Comparison of ENCODE assay signal across 1 cellular context in genomic region chr19:10402441-10403038, GRCh38.
TF ChIP-seq lines count a peak whose summit lies in the region.

No MANE protein-coding gene starts in this region.

TF ChIP-seq in HEK293, 187 proteins besides CTCF, POLR2A, EP300 and RAD21 (continued from another document and continues in another):
- TF ChIP-seq PRDM10 (tag by site-specific recombination; IDR thresholded peaks at IDR 0.05), result peak; percentile 85
- TF ChIP-seq ZNF768 (tag by site-specific recombination; IDR thresholded peaks at IDR 0.05), result no peak
- TF ChIP-seq ZBTB44 (tag by site-specific recombination; IDR thresholded peaks at IDR 0.05), result no peak
- no peak for TF ChIP-seq ELK4 (IDR thresholded peaks at IDR 0.05; ENCODE audit: borderline replicate concordance, low read depth, low read length)
- TF ChIP-seq ZNF629 (tag by site-specific recombination; IDR thresholded peaks at IDR 0.05), result no peak
- TF ChIP-seq ZNF510 (tag by site-specific recombination; IDR thresholded peaks at IDR 0.05; ENCODE audit: insufficient replicate concordance), result no peak
- no peak; the same call in 1 of the 2 replicates for TF ChIP-seq KLF10 (tag by site-specific recombination; IDR thresholded peaks at IDR 0.05)
- no peak for TF ChIP-seq ZNF555 (tag by site-specific recombination; conservative IDR thresholded peaks at IDR 0.05)
- TF ChIP-seq HOXC10 (CRISPR knock-in tag; IDR thresholded peaks at IDR 0.05), result no peak
- no peak for TF ChIP-seq ZNF626 (tag by site-specific recombination; IDR thresholded peaks at IDR 0.05)
- TF ChIP-seq ZNF121 (tag by site-specific recombination; IDR thresholded peaks at IDR 0.05), result no peak
- TF ChIP-seq ZNF148 (tag by site-specific recombination; IDR thresholded peaks at IDR 0.05; ENCODE audit: borderline replicate concordance), result no peak
- TF ChIP-seq ZNF776 (tag by site-specific recombination; IDR thresholded peaks at IDR 0.05; ENCODE audit: borderline replicate concordance), result no peak
- peak; percentile 81 for TF ChIP-seq SP2 (tag by site-specific recombination; IDR thresholded peaks at IDR 0.05)
- no peak for TF ChIP-seq ZNF335 (tag by site-specific recombination; conservative IDR thresholded peaks at IDR 0.05)
- TF ChIP-seq ZNF398 (tag by site-specific recombination; IDR thresholded peaks at IDR 0.05), result 0 out of 2 replicates have a peak, but pooled peaks have one; percentile 6
- TF ChIP-seq ZNF211 (tag by site-specific recombination; IDR thresholded peaks at IDR 0.05; ENCODE audit: low read depth), result no peak
- TF ChIP-seq ZNF654 (tag by site-specific recombination; IDR thresholded peaks at IDR 0.05; ENCODE audit: low read depth), result no peak
- TF ChIP-seq ZBTB6 (tag by site-specific recombination; IDR thresholded peaks at IDR 0.05), result no peak
- no peak for TF ChIP-seq ZFP3 (tag by site-specific recombination; IDR thresholded peaks at IDR 0.05; ENCODE audit: low read depth)
- no peak for TF ChIP-seq ZNF354C (tag by site-specific recombination; IDR thresholded peaks at IDR 0.05; ENCODE audit: borderline replicate concordance, low read depth)
- TF ChIP-seq YY2 (tag by site-specific recombination; IDR thresholded peaks at IDR 0.05), result no peak
- no peak for TF ChIP-seq ZNF19 (tag by site-specific recombination; IDR thresholded peaks at IDR 0.05; ENCODE audit: low read depth)
- TF ChIP-seq ZNF416 (tag by site-specific recombination; IDR thresholded peaks at IDR 0.05), result no peak
- no peak for TF ChIP-seq FEZF1 (tag by site-specific recombination; IDR thresholded peaks at IDR 0.05)
- no peak for TF ChIP-seq ZNF266 (tag by site-specific recombination; IDR thresholded peaks at IDR 0.05; ENCODE audit: low read depth)
- TF ChIP-seq SALL2 (tag by site-specific recombination; IDR thresholded peaks at IDR 0.05; ENCODE audit: borderline replicate concordance), result no peak
- TF ChIP-seq GLI2 (tag by site-specific recombination; IDR thresholded peaks at IDR 0.05; ENCODE audit: borderline replicate concordance, low read depth), result no peak
- TF ChIP-seq ZNF146 (tag by site-specific recombination; IDR thresholded peaks at IDR 0.05), result no peak
- TF ChIP-seq ZNF670 (tag by site-specific recombination; IDR thresholded peaks at IDR 0.05; ENCODE audit: low read depth), result no peak
- no peak for TF ChIP-seq GLI4 (tag by site-specific recombination; IDR thresholded peaks at IDR 0.05)
- no peak for TF ChIP-seq ZNF324 (tag by site-specific recombination; IDR thresholded peaks at IDR 0.05)
- TF ChIP-seq ZSCAN30 (tag by site-specific recombination; IDR thresholded peaks at IDR 0.05), result no peak
- peak; percentile 39; the same call in 1 of the 2 replicates for TF ChIP-seq ZBTB17 (tag by site-specific recombination; IDR thresholded peaks at IDR 0.05)
- TF ChIP-seq ZNF248 (tag by site-specific recombination; IDR thresholded peaks at IDR 0.05), result no peak
- TF ChIP-seq ZNF133 (tag by site-specific recombination; IDR thresholded peaks at IDR 0.05), result no peak
- TF ChIP-seq REST (tag by site-specific recombination; IDR thresholded peaks at IDR 0.05), result no peak
- no peak for TF ChIP-seq ZNF645 (tag by site-specific recombination; IDR thresholded peaks at IDR 0.05)
- TF ChIP-seq ZNF223 (tag by site-specific recombination; IDR thresholded peaks at IDR 0.05), result no peak
- TF ChIP-seq ZNF664 (tag by site-specific recombination; IDR thresholded peaks at IDR 0.05), result no peak
- no peak for TF ChIP-seq KLF7 (tag by site-specific recombination; IDR thresholded peaks at IDR 0.05; ENCODE audit: borderline replicate concordance)
- no peak for TF ChIP-seq ZNF777 (tag by site-specific recombination; IDR thresholded peaks at IDR 0.05; ENCODE audit: borderline replicate concordance)
- no peak for TF ChIP-seq ZNF221 (tag by site-specific recombination; IDR thresholded peaks at IDR 0.05; ENCODE audit: borderline replicate concordance)
- TF ChIP-seq AEBP2 (tag by site-specific recombination; IDR thresholded peaks at IDR 0.05; ENCODE audit: borderline replicate concordance), result no peak
